16 cellular contexts compared by ENCODE assay signal in genomic region chr9:3608011-3608410, GRCh38.
DNase-seq lines count a peak whose midpoint lies in the region; ATAC-seq and TF ChIP-seq lines count a peak whose summit lies in the region.
"Had no signal": no experiment of that assay in that cellular context is flagged by ENCODE, and none has a peak within 500 bp of the region (broad histone marks: within the 10 kb centered on the region; RNA-seq: fewer than 3 reads in every experiment).

No MANE protein-coding gene starts in this region.

- H3F3A ChIP-seq in DOHH2 (ENCODE audit: control insufficient read depth, insufficient read depth), result no peaks in the 10 kb centered on the region

- POLR2A ChIA-PET in naive thymus-derived CD8-positive, alpha-beta T cell (lab: Charles Lee), result no interaction called here

- H4K20me1 ChIP-seq in DOHH2 (ENCODE audit: control insufficient read depth, insufficient read depth, low read depth, low read length), result no peaks in the 10 kb centered on the region

- no peaks in the 10 kb centered on the region for H3K36me3 ChIP-seq in DOHH2 (ENCODE audit: control insufficient read depth, low read length)
- H3K36me3 ChIP-seq: ovary had no signal

- no peaks in the 10 kb centered on the region for H3K9me2 ChIP-seq in DOHH2 (replicated peaks; ENCODE audit: control insufficient read depth, low read length)

- no peaks in the 10 kb centered on the region for H3K27me3 ChIP-seq in DOHH2 (ENCODE audit: control insufficient read depth, low read length)

- no peaks in the 10 kb centered on the region for H3K79me2 ChIP-seq in DOHH2 (ENCODE audit: control insufficient read depth, low read length)

- H3K36me3 Mint-ChIP-seq in T-helper 2 cell treated with Interferon-gamma antibody and Interleukin-4, amounts not matched to agents 5 μg/mL and 100 μg/mL, for 36 hours (ENCODE audit: low read depth), result peaks cover 1% of the 10 kb centered on the region
- peaks cover 5 to 20% (median 8%) of the 10 kb centered on the region in 3 donors for H3K36me3 Mint-ChIP-seq in naive thymus-derived CD8-positive, alpha-beta T cell

- H3K27ac ChIP-seq in DOHH2 (ENCODE audit: low read depth, low read length), result no peak overlapping the region
- H3K27ac ChIP-seq: A549, ovary had no signal

- no peak overlapping the region for H3K4me3 ChIP-seq in DOHH2 (ENCODE audit: low read length)
- H3K4me3 ChIP-seq: A549, ovary had no signal

- no peak overlapping the region for H3K4me3 Mint-ChIP-seq in T-helper 2 cell treated with Interferon-gamma antibody and Interleukin-4, amounts not matched to agents 5 μg/mL and 100 μg/mL, for 36 hours
- no peak overlapping the region for H3K4me3 Mint-ChIP-seq in naive thymus-derived CD8-positive, alpha-beta T cell
- H3K4me3 Mint-ChIP-seq: activated naive CD4-positive, alpha-beta T cell treated with anti-CD3 and anti-CD28 coated beads, Interleukin-2, amount 50 U/mL, for 24 hours had no signal

- peaks cover 15% of the 10 kb centered on the region for H3K4me1 ChIP-seq in DOHH2 (ENCODE audit: control insufficient read depth, low read length)
- H3K4me1 ChIP-seq: A549 had no signal

- no peak for DNase-seq in T-helper 2 cell treated with Interferon-gamma antibody and Interleukin-4, amounts not matched to agents 5 μg/mL and 100 μg/mL, for 36 hours (ENCODE audit: low spot score)
- DNase-seq in anterior cingulate cortex (lab: John Stamatoyannopoulos, UW), result no peak
- DNase-seq in naive thymus-derived CD8-positive, alpha-beta T cell, result no peak
- DNase-seq in GM20000 (ENCODE audit: low spot score), result no peak
- DNase-seq: cerebellar nuclear complex, NCI-H1436 treated with DMSO at 0.1 percent for 48 hours, NCI-H526, ovary, SHP77 had no signal

- H3K27me3 Mint-ChIP-seq in T-helper 2 cell treated with Interferon-gamma antibody and Interleukin-4, amounts not matched to agents 5 μg/mL and 100 μg/mL, for 36 hours (ENCODE audit: low read depth), result no peaks in the 10 kb centered on the region
- H3K27me3 Mint-ChIP-seq in naive thymus-derived CD8-positive, alpha-beta T cell, result no peaks in the 10 kb centered on the region
- H3K27me3 Mint-ChIP-seq: activated naive CD4-positive, alpha-beta T cell treated with anti-CD3 and anti-CD28 coated beads, Interleukin-2, amount 50 U/mL, for 24 hours had no signal

- no peaks in the 10 kb centered on the region for H3K9me3 Mint-ChIP-seq in T-helper 2 cell treated with Interferon-gamma antibody and Interleukin-4, amounts not matched to agents 5 μg/mL and 100 μg/mL, for 36 hours
- H3K9me3 Mint-ChIP-seq in naive thymus-derived CD8-positive, alpha-beta T cell, result peaks cover 0 to 9% (median 0%) of the 10 kb centered on the region in 9 donors
- H3K9me3 Mint-ChIP-seq: activated naive CD4-positive, alpha-beta T cell treated with anti-CD3 and anti-CD28 coated beads, Interleukin-2, amount 50 U/mL, for 24 hours had no signal

- H3K9me3 ChIP-seq in DOHH2 (ENCODE audit: control insufficient read depth, insufficient read depth, low read length), result no peaks in the 10 kb centered on the region
- H3K9me3 ChIP-seq: A549, ovary had no signal

- ATAC-seq in GM19043 (IDR thresholded peaks at IDR 0.05; ENCODE audit: low read depth, unreplicated experiment) (peak; percentile 66), HG02623 (IDR thresholded peaks at IDR 0.05; ENCODE audit: unreplicated experiment) (peak; percentile 75), HG03354 (IDR thresholded peaks at IDR 0.05; ENCODE audit: poor library complexity, severe bottlenecking, unreplicated experiment) (peak; percentile 79)
- no peak for ATAC-seq in naive thymus-derived CD8-positive, alpha-beta T cell
- ATAC-seq: A549, HCT116 had no signal

- no peaks in the 10 kb centered on the region for H3K4me1 Mint-ChIP-seq in T-helper 2 cell treated with Interferon-gamma antibody and Interleukin-4, amounts not matched to agents 5 μg/mL and 100 μg/mL, for 36 hours (ENCODE audit: low read depth)
- no peaks in the 10 kb centered on the region for H3K4me1 Mint-ChIP-seq in naive thymus-derived CD8-positive, alpha-beta T cell
- H3K4me1 Mint-ChIP-seq: activated naive CD4-positive, alpha-beta T cell treated with anti-CD3 and anti-CD28 coated beads, Interleukin-2, amount 50 U/mL, for 24 hours had no signal

- peak overlapping the region; percentile 29 for H3K4me2 ChIP-seq in DOHH2 (ENCODE audit: low read length)
- H3K4me2 ChIP-seq: A549 had no signal

- H3K27ac Mint-ChIP-seq in T-helper 2 cell treated with Interferon-gamma antibody and Interleukin-4, amounts not matched to agents 5 μg/mL and 100 μg/mL, for 36 hours, result no peak overlapping the region
- no peak overlapping the region for H3K27ac Mint-ChIP-seq in naive thymus-derived CD8-positive, alpha-beta T cell
- H3K27ac Mint-ChIP-seq: activated naive CD4-positive, alpha-beta T cell treated with anti-CD3 and anti-CD28 coated beads, Interleukin-2, amount 50 U/mL, for 24 hours had no signal

- TF ChIP-seq CTCF in DOHH2 (IDR thresholded peaks at IDR 0.05; ENCODE audit: low read depth, low read length, poor library complexity, severe bottlenecking) (no peak), GM20000 (IDR thresholded peaks at IDR 0.05; ENCODE audit: extremely low read depth, missing control alignments) (no peak)

Comparison
In these comparisons a context has a peak if more than half of its experiments do, and no peak if none do; other contexts are left out.
1. ATAC-seq: peak in GM19043 (single experiment), HG02623 (single experiment) and HG03354 (single experiment); none in naive thymus-derived CD8-positive, alpha-beta T cell (0 of 2).